8 cellular contexts compared by ENCODE assay signal in genomic region chr7:5420108-5420840, GRCh38. TPM values are rescaled to one million over a fixed set of nuclear protein-coding genes. Genes with fewer than 3 reads are reported as not detected.
DNase-seq lines count a peak whose midpoint lies in the region; ATAC-seq and TF ChIP-seq lines count a peak whose summit lies in the region.

No MANE protein-coding gene starts in this region.

- H3K79me2 ChIP-seq in parathyroid adenoma, result peaks cover 67% of the 10 kb centered on the region

- H3K4me3 Mint-ChIP-seq in activated CD8-positive, alpha-beta T cell treated with anti-CD3 and anti-CD28 coated beads, Interleukin-2, amount 10 ng/mL, durations not matched to agents 7 days and 5 days, result peak overlapping the region; percentile 25
- H3K4me3 Mint-ChIP-seq in glutamatergic neuron (ENCODE audit: unreplicated experiment), result peak overlapping the region; percentile 89

- peak overlapping the region; percentile 100 for H3K27ac ChIP-seq in parathyroid adenoma

- H3K27ac Mint-ChIP-seq in activated CD8-positive, alpha-beta T cell treated with anti-CD3 and anti-CD28 coated beads, Interleukin-2, amount 10 ng/mL, durations not matched to agents 7 days and 5 days, result no peak overlapping the region
- H3K27ac Mint-ChIP-seq in glutamatergic neuron (ENCODE audit: unreplicated experiment), result peak overlapping the region; percentile 22

- H3K4me1 ChIP-seq in parathyroid adenoma, result peaks cover 10% of the 10 kb centered on the region

- CTCF ChIA-PET in activated CD8-positive, alpha-beta T cell treated with anti-CD3 and anti-CD28 coated beads, Interleukin-2, amount 10 ng/mL, durations not matched to agents 7 days and 5 days (lab: Charles Lee), result interaction anchor here (1.4 kb wide), 1 partner anchor 20 kb away, joined by 3 read pairs; no protein-coding TSS in a partner anchor

- peak overlapping the region; percentile 95 for H3K4me3 ChIP-seq in HFF-Myc (replicated peaks; ENCODE audit: low read depth, low read length)
- peak overlapping the region; percentile 86 for H3K4me3 ChIP-seq in parathyroid adenoma (ENCODE audit: low read depth, low read length)

- peaks cover 30% of the 10 kb centered on the region for H3K4me1 Mint-ChIP-seq in activated CD8-positive, alpha-beta T cell treated with anti-CD3 and anti-CD28 coated beads, Interleukin-2, amount 10 ng/mL, durations not matched to agents 7 days and 5 days (ENCODE audit: low read depth)
- H3K4me1 Mint-ChIP-seq in glutamatergic neuron (ENCODE audit: low read depth, unreplicated experiment), result peaks cover 10% of the 10 kb centered on the region

- H3K9me3 Mint-ChIP-seq in activated CD8-positive, alpha-beta T cell treated with anti-CD3 and anti-CD28 coated beads, Interleukin-2, amount 10 ng/mL, durations not matched to agents 7 days and 5 days (ENCODE audit: insufficient read depth), result no peaks in the 10 kb centered on the region
- peaks cover 15% of the 10 kb centered on the region for H3K9me3 Mint-ChIP-seq in glutamatergic neuron (ENCODE audit: unreplicated experiment)

- POLR2A ChIA-PET in activated CD8-positive, alpha-beta T cell treated with anti-CD3 and anti-CD28 coated beads, Interleukin-2, amount 10 ng/mL, durations not matched to agents 7 days and 5 days (lab: Charles Lee), result no interaction called here

- no peaks in the 10 kb centered on the region for H3K9me3 ChIP-seq in parathyroid adenoma (ENCODE audit: control insufficient read depth, low read length)

- no peak overlapping the region for H2AFZ ChIP-seq in parathyroid adenoma

- H3K27me3 Mint-ChIP-seq in activated CD8-positive, alpha-beta T cell treated with anti-CD3 and anti-CD28 coated beads, Interleukin-2, amount 10 ng/mL, durations not matched to agents 7 days and 5 days (ENCODE audit: low read depth), result peaks cover 57% of the 10 kb centered on the region
- H3K27me3 Mint-ChIP-seq in glutamatergic neuron (ENCODE audit: unreplicated experiment), result peaks cover 18% of the 10 kb centered on the region

- no peak for TF ChIP-seq CTCF in HFF-Myc (IDR thresholded peaks at IDR 0.05; ENCODE audit: low read depth, low read length, missing control alignments)
- peak; percentile 2 for TF ChIP-seq CTCF in glutamatergic neuron (IDR thresholded peaks at IDR 0.05; ENCODE audit: partially characterized antibody, unreplicated experiment)
- TF ChIP-seq CTCF in parathyroid adenoma (IDR thresholded peaks at IDR 0.05), result no peak

- no peak for DNase-seq in HFF-Myc (ENCODE audit: extremely low read depth, low read depth)
- no peak for DNase-seq in activated CD8-positive, alpha-beta T cell treated with anti-CD3 and anti-CD28 coated beads, Interleukin-2, amount 10 ng/mL, durations not matched to agents 7 days and 5 days
- peak; percentile 64 for DNase-seq in glutamatergic neuron
- no peak for DNase-seq in kidney glomerular epithelial cell (lab: John Stamatoyannopoulos, UW)
- no peak for DNase-seq in ureter (ENCODE audit: low spot score)

- no peaks in the 10 kb centered on the region for H3K36me3 Mint-ChIP-seq in activated CD8-positive, alpha-beta T cell treated with anti-CD3 and anti-CD28 coated beads, Interleukin-2, amount 10 ng/mL, durations not matched to agents 7 days and 5 days (ENCODE audit: low read depth)
- no peaks in the 10 kb centered on the region for H3K36me3 Mint-ChIP-seq in glutamatergic neuron (ENCODE audit: unreplicated experiment)

- no peaks in the 10 kb centered on the region for H3K36me3 ChIP-seq in parathyroid adenoma (ENCODE audit: control insufficient read depth, insufficient read depth, low read length)

- peak overlapping the region; percentile 100 for H3K4me2 ChIP-seq in parathyroid adenoma (ENCODE audit: low read length)

- ATAC-seq in activated CD8-positive, alpha-beta T cell treated with anti-CD3 and anti-CD28 coated beads, Interleukin-2, amount 10 ng/mL, durations not matched to agents 7 days and 5 days, result no peak
- no peak for ATAC-seq in GM19324 (IDR thresholded peaks at IDR 0.05; ENCODE audit: low FRiP score, unreplicated experiment)
- no peak for ATAC-seq in GM19328 (IDR thresholded peaks at IDR 0.05; ENCODE audit: unreplicated experiment)

- no peaks in the 10 kb centered on the region for H3K27me3 ChIP-seq in parathyroid adenoma (ENCODE audit: control insufficient read depth, insufficient read depth, low read length)

- peak overlapping the region; percentile 89 for H3K9ac ChIP-seq in parathyroid adenoma

RNA-seq across cellular contexts. Expression of gene TNRC18, which starts 3.4 kb away (rescaled TPM):
- 10 to 100 TPM; 46.1 to 52.1 TPM for total RNA-seq in activated CD8-positive, alpha-beta T cell treated with anti-CD3 and anti-CD28 coated beads, Interleukin-2, amount 10 ng/mL, durations not matched to agents 7 days and 5 days
- total RNA-seq in glutamatergic neuron (ENCODE audit: unreplicated experiment), result 54.6 TPM
- total RNA-seq in ureter, result 118 TPM
